Comparison of ENCODE assay signal across 13 cellular contexts in genomic region chr9:78707080-78707479, GRCh38.
DNase-seq lines count a peak whose midpoint lies in the region; ATAC-seq and TF ChIP-seq lines count a peak whose summit lies in the region.
"Had no signal": no experiment of that assay in that cellular context is flagged by ENCODE, and none has a peak within 500 bp of the region (broad histone marks: within the 10 kb centered on the region; RNA-seq: fewer than 3 reads in every experiment).

No MANE protein-coding gene starts in this region.

- peak; percentile 56 for ATAC-seq in GM18511 (IDR thresholded peaks at IDR 0.05; ENCODE audit: unreplicated experiment)
- peak; percentile 50 for ATAC-seq in GM21526 (IDR thresholded peaks at IDR 0.05; ENCODE audit: low FRiP score, unreplicated experiment)
- ATAC-seq in HG03103 (IDR thresholded peaks at IDR 0.05; ENCODE audit: low read depth, unreplicated experiment) = peak; percentile 31
- ATAC-seq in SK-N-SH treated with all-trans-retinoic acid at 6 μM for 48 hours = peak; percentile 12; the same call in 2 of the 3 replicates
- ATAC-seq in left ventricle myocardium superior = no peak
- ATAC-seq: activated naive CD8-positive, alpha-beta T cell treated with anti-CD3 and anti-CD28 coated beads, Interleukin-2, amount 50 U/mL, for 24 hours had no signal

- no peak for DNase-seq in left ventricle myocardium superior
- DNase-seq in kidney tubule cell (ENCODE audit: low spot score) = no peak
- DNase-seq in KG1 (lab: John Stamatoyannopoulos, UW) = no peak
- no peak for DNase-seq in NCI-H2227 (lab: John Stamatoyannopoulos, UW; ENCODE audit: unreplicated experiment)
- DNase-seq: activated CD4-positive, alpha-beta T cell treated with anti-CD3 and anti-CD28 coated beads, Interleukin-2, amount 50 U/mL, for 48 hours; activated naive CD8-positive, alpha-beta T cell treated with anti-CD3 and anti-CD28 coated beads, Interleukin-2, amount 50 U/mL, for 24 hours; BE2C; NCI-H2029; stomach had no signal

- intact Hi-C loops in left ventricle myocardium superior (cut with micrococcal nuclease) = no loop called here

TF ChIP-seq in SK-N-SH treated with all-trans-retinoic acid at 6 μM for 48 hours, 23 proteins besides CTCF, POLR2A, EP300 and RAD21:
- TF ChIP-seq RARB (CRISPR knock-in tag; IDR thresholded peaks at IDR 0.05) (no peak), ZC3H10 (CRISPR knock-in tag; IDR thresholded peaks at IDR 0.05) (no peak), POU6F1 (CRISPR knock-in tag; IDR thresholded peaks at IDR 0.05; ENCODE audit: borderline replicate concordance, low read depth) (no peak), TCF4 (CRISPR knock-in tag; IDR thresholded peaks at IDR 0.05; ENCODE audit: borderline replicate concordance) (no peak), ZNF70 (CRISPR knock-in tag; IDR thresholded peaks at IDR 0.05) (no peak), CSRNP3 (CRISPR knock-in tag; IDR thresholded peaks at IDR 0.05) (no peak), ESRRG (CRISPR knock-in tag; IDR thresholded peaks at IDR 0.05) (no peak), ZFP3 (CRISPR knock-in tag; IDR thresholded peaks at IDR 0.05) (no peak), BACH2 (CRISPR knock-in tag; IDR thresholded peaks at IDR 0.05; ENCODE audit: borderline replicate concordance) (no peak), TOX (CRISPR knock-in tag; IDR thresholded peaks at IDR 0.05; ENCODE audit: borderline replicate concordance) (no peak), CSDC2 (CRISPR knock-in tag; IDR thresholded peaks at IDR 0.05) (no peak), GLIS3 (CRISPR knock-in tag; IDR thresholded peaks at IDR 0.05) (no peak), ISL1 (CRISPR knock-in tag; IDR thresholded peaks at IDR 0.05) (no peak), OSR1 (CRISPR knock-in tag; IDR thresholded peaks at IDR 0.05) (no peak), PATZ1 (CRISPR knock-in tag; IDR thresholded peaks at IDR 0.05; ENCODE audit: borderline replicate concordance) (no peak), SNAI2 (CRISPR knock-in tag; IDR thresholded peaks at IDR 0.05) (no peak), ZNF8 (CRISPR knock-in tag; IDR thresholded peaks at IDR 0.05) (no peak), ZNF565 (CRISPR knock-in tag; conservative IDR thresholded peaks at IDR 0.05; ENCODE audit: low read depth) (no peak)
- TF ChIP-seq, protein P1, sequence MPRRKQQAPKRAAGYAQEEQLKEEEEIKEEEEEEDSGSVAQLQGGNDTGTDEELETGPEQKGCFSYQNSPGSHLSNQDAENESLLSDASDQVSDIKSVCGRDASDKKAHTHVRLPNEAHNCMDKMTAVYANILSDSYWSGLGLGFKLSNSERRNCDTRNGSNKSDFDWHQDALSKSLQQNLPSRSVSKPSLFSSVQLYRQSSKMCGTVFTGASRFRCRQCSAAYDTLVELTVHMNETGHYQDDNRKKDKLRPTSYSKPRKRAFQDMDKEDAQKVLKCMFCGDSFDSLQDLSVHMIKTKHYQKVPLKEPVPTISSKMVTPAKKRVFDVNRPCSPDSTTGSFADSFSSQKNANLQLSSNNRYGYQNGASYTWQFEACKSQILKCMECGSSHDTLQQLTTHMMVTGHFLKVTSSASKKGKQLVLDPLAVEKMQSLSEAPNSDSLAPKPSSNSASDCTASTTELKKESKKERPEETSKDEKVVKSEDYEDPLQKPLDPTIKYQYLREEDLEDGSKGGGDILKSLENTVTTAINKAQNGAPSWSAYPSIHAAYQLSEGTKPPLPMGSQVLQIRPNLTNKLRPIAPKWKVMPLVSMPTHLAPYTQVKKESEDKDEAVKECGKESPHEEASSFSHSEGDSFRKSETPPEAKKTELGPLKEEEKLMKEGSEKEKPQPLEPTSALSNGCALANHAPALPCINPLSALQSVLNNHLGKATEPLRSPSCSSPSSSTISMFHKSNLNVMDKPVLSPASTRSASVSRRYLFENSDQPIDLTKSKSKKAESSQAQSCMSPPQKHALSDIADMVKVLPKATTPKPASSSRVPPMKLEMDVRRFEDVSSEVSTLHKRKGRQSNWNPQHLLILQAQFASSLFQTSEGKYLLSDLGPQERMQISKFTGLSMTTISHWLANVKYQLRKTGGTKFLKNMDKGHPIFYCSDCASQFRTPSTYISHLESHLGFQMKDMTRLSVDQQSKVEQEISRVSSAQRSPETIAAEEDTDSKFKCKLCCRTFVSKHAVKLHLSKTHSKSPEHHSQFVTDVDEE (CRISPR knock-in tag; IDR thresholded peaks at IDR 0.05) = no peak
- TF ChIP-seq, protein P2, sequence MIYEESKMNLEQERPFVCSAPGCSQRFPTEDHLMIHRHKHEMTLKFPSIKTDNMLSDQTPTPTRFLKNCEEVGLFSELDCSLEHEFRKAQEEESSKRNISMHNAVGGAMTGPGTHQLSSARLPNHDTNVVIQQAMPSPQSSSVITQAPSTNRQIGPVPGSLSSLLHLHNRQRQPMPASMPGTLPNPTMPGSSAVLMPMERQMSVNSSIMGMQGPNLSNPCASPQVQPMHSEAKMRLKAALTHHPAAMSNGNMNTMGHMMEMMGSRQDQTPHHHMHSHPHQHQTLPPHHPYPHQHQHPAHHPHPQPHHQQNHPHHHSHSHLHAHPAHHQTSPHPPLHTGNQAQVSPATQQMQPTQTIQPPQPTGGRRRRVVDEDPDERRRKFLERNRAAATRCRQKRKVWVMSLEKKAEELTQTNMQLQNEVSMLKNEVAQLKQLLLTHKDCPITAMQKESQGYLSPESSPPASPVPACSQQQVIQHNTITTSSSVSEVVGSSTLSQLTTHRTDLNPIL (CRISPR knock-in tag; IDR thresholded peaks at IDR 0.05; ENCODE audit: low read depth) = no peak
